In the genomic region with DNA sequence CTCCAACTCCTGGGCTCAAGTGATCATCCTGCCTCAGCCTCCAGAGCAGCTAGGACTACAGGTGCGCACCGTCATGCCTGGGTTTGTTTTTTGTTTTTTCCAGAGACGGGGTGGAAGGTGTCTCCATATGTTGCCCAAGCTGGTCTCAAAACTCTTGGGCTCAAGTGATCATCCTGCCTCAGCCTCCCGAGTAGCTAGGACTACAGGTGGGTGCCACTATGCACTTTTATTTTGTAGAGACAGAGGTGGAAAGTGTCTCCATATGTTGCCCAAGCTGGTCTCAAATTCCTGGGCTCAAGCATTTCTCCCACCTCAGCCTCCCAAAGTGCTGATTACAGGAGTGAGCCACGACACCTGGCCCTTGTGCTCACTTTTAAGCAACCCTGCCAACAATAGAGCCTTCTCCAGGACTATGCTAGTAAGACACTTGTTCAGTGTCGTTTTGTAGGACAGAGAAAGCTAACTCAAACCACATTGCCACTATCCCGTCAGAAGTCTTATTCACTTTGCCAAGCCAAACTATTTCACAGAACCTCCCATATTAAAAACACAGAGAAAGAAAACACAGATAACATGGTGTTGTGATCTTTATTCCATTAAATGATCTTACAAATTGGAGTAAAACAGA, we compare ENCODE assay signal across 22 cellular contexts. TPM values are rescaled to one million over a fixed set of nuclear protein-coding genes. Genes with fewer than 3 reads are reported as not detected.
DNase-seq lines count a peak whose midpoint lies in the region; ATAC-seq and TF ChIP-seq lines count a peak whose summit lies in the region.
"Had no signal": no experiment of that assay in that cellular context is flagged by ENCODE, and none has a peak within 500 bp of the region (broad histone marks: within the 10 kb centered on the region; RNA-seq: fewer than 3 reads in every experiment).

No MANE protein-coding gene starts in this region.

- H3K4me1 Mint-ChIP-seq in GM23338 (peaks cover 2% of the 10 kb centered on the region; the same call in 1 of the 3 replicates), WTC11 (peaks cover 25% of the 10 kb centered on the region)
- H3K4me1 Mint-ChIP-seq: nephron had no signal

- peaks cover 4% of the 10 kb centered on the region for H3K27me3 Mint-ChIP-seq in GM23338 (ENCODE audit: insufficient read depth, low read depth, poor library complexity)
- H3K27me3 Mint-ChIP-seq in WTC11 (ENCODE audit: low read depth) = no peaks in the 10 kb centered on the region; the same call in 1 of the 2 replicates
- H3K27me3 Mint-ChIP-seq: activated CD4-positive, alpha-beta memory T cell treated with anti-CD3 and anti-CD28 coated beads, Interleukin-2, amount 10 ng/mL, durations not matched to agents 7 days and 5 days; activated naive CD8-positive, alpha-beta T cell treated with anti-CD3 and anti-CD28 coated beads, Interleukin-2, amount 10 ng/mL, durations not matched to agents 7 days and 5 days had no signal

- no peaks in the 10 kb centered on the region for H3K9me3 Mint-ChIP-seq in GM23338
- no peaks in the 10 kb centered on the region for H3K9me3 Mint-ChIP-seq in WTC11
- H3K9me3 Mint-ChIP-seq: activated CD4-positive, alpha-beta memory T cell treated with anti-CD3 and anti-CD28 coated beads, Interleukin-2, amount 10 ng/mL, durations not matched to agents 7 days and 5 days; activated naive CD8-positive, alpha-beta T cell treated with anti-CD3 and anti-CD28 coated beads, Interleukin-2, amount 10 ng/mL, durations not matched to agents 7 days and 5 days; nephron had no signal

- DNase-seq in GM23338 (ENCODE audit: low spot score) = no peak
- DNase-seq in WTC11 (ENCODE audit: low spot score) = no peak
- no peak for DNase-seq in left colon
- DNase-seq in NCI-H1930 (lab: John Stamatoyannopoulos, UW) = no peak
- DNase-seq in GM19238 (ENCODE audit: insufficient read length, low spot score) = no peak
- DNase-seq in heart left ventricle = no peak
- DNase-seq in GM20000 (ENCODE audit: low spot score) = no peak
- DNase-seq: activated CD4-positive, alpha-beta memory T cell treated with anti-CD3 and anti-CD28 coated beads, Interleukin-2, amount 10 ng/mL, durations not matched to agents 7 days and 5 days; activated effector memory CD4-positive, alpha-beta T cell treated with anti-CD3 and anti-CD28 coated beads, Interleukin-2, amount 50 U/mL, for 16 hours; activated naive CD8-positive, alpha-beta T cell treated with anti-CD3 and anti-CD28 coated beads, Interleukin-2, amount 10 ng/mL, durations not matched to agents 7 days and 5 days; foreskin melanocyte; MG63; Right ventricle myocardium superior; sigmoid colon; stimulated activated CD4-positive, alpha-beta T cell treated with anti-CD3 and anti-CD28 coated beads, Interleukin-15, amount 100 ng/mL, for 24 hours; stimulated activated naive CD8-positive, alpha-beta T cell treated with anti-CD3 and anti-CD28 coated beads, Interleukin-15, Interleukin-2, amounts not matched to agents 100 U/mL and 50 U/mL, for 24 hours; SW 1271; T1000 had no signal

- no peaks in the 10 kb centered on the region for H3K9me3 ChIP-seq in heart left ventricle
- H3K9me3 ChIP-seq: BLaER1, MG63, sigmoid colon, thoracic aorta had no signal

- H3K4me3 ChIP-seq in GM23338 (no peak overlapping the region), heart left ventricle (no peak overlapping the region)
- H3K4me3 ChIP-seq: BLaER1, MG63, sigmoid colon, thoracic aorta had no signal

- H3K27ac Mint-ChIP-seq in GM23338 = no peak overlapping the region
- H3K27ac Mint-ChIP-seq in WTC11 = peak overlapping the region; percentile 77
- H3K27ac Mint-ChIP-seq: activated CD4-positive, alpha-beta memory T cell treated with anti-CD3 and anti-CD28 coated beads, Interleukin-2, amount 10 ng/mL, durations not matched to agents 7 days and 5 days; activated naive CD8-positive, alpha-beta T cell treated with anti-CD3 and anti-CD28 coated beads, Interleukin-2, amount 10 ng/mL, durations not matched to agents 7 days and 5 days; nephron had no signal

- H3K27ac ChIP-seq in 22Rv1 (peak overlapping the region; percentile 63), GM23338 (ENCODE audit: low read depth) (peak overlapping the region; percentile 77), heart left ventricle (no peak overlapping the region)
- H3K27ac ChIP-seq: BLaER1, sigmoid colon, thoracic aorta had no signal

- H3K79me2 ChIP-seq in GM23338 (replicated peaks; ENCODE audit: insufficient read depth) = no peaks in the 10 kb centered on the region

- no peak for TF ChIP-seq POLR2A in heart left ventricle (IDR thresholded peaks at IDR 0.05)

- CTCF ChIA-PET in WTC11 (lab: Charles Lee) = interaction anchor here (1.4 to 3.3 kb wide), 2 partner anchors 144 to 410 kb away, joined by 4 to 13 read pairs; no protein-coding TSS in a partner anchor

- H3K9me2 ChIP-seq in GM23338 (ENCODE audit: insufficient read depth) = no peaks in the 10 kb centered on the region

- H4K20me1 ChIP-seq in GM23338 (replicated peaks; ENCODE audit: insufficient read depth) = no peaks in the 10 kb centered on the region
- H4K20me1 ChIP-seq: BLaER1 had no signal

- peak; percentile 55; the same call in 2 of the 3 replicates for ATAC-seq in GM23338
- ATAC-seq in WTC11 = peak; percentile 57
- ATAC-seq in left colon = peak; percentile 13
- ATAC-seq in heart left ventricle = no peak
- ATAC-seq: stimulated activated naive CD8-positive, alpha-beta T cell treated with anti-CD3 and anti-CD28 coated beads, Interleukin-15, Interleukin-2, amounts not matched to agents 100 U/mL and 50 U/mL, for 24 hours had no signal

- H3K36me3 ChIP-seq in GM23338 (ENCODE audit: insufficient read depth) = no peaks in the 10 kb centered on the region
- peaks cover 0 to 24% (median 16%) of the 10 kb centered on the region in 9 donors for H3K36me3 ChIP-seq in heart left ventricle

- H3K4me1 ChIP-seq in GM23338 (ENCODE audit: insufficient read depth) (no peaks in the 10 kb centered on the region), heart left ventricle (peaks cover 0 to 27% (median 0%) of the 10 kb centered on the region in 12 donors)
- H3K4me1 ChIP-seq: sigmoid colon had no signal

- H3F3A ChIP-seq in GM23338 (replicated peaks; ENCODE audit: low read depth) = 0 out of 2 replicates have a peak, but pooled peaks cover 2% of the 10 kb centered on the region

- no peak overlapping the region for H3K4me3 Mint-ChIP-seq in GM23338
- H3K4me3 Mint-ChIP-seq in WTC11 = no peak overlapping the region
- H3K4me3 Mint-ChIP-seq: activated CD4-positive, alpha-beta memory T cell treated with anti-CD3 and anti-CD28 coated beads, Interleukin-2, amount 10 ng/mL, durations not matched to agents 7 days and 5 days; activated naive CD8-positive, alpha-beta T cell treated with anti-CD3 and anti-CD28 coated beads, Interleukin-2, amount 10 ng/mL, durations not matched to agents 7 days and 5 days; nephron had no signal

- POLR2A ChIA-PET in WTC11 (lab: Charles Lee) = no interaction called here

- TF ChIP-seq CTCF in 22Rv1 (IDR thresholded peaks at IDR 0.05) = no peak
- no peak for TF ChIP-seq CTCF in GM23338 (conservative IDR thresholded peaks at IDR 0.05; ENCODE audit: low read depth in 2 of 2)
- TF ChIP-seq CTCF in WTC11 (IDR thresholded peaks at IDR 0.05) = no peak
- no peak for TF ChIP-seq CTCF in heart left ventricle (IDR thresholded peaks at IDR 0.05)
- no peak for TF ChIP-seq CTCF in GM20000 (IDR thresholded peaks at IDR 0.05; ENCODE audit: extremely low read depth, missing control alignments)

- no peaks in the 10 kb centered on the region for H3K27me3 ChIP-seq in GM23338 (ENCODE audit: insufficient read depth)
- H3K27me3 ChIP-seq in heart left ventricle = no peaks in the 10 kb centered on the region
- H3K27me3 ChIP-seq: BLaER1, MG63, sigmoid colon had no signal

- H2AFZ ChIP-seq in GM23338 = no peak overlapping the region

- WGBS in heart left ventricle, 4 donors = 61 to 74% (median 68%) methylated on average over 7 of the region's 7 CpGs

- no peak overlapping the region for H3K4me2 ChIP-seq in GM23338
- H3K4me2 ChIP-seq: BLaER1 had no signal

- H3K36me3 Mint-ChIP-seq in GM23338 (ENCODE audit: low read depth) = no peaks in the 10 kb centered on the region; the same call in 2 of the 3 replicates
- peaks cover 6% of the 10 kb centered on the region for H3K36me3 Mint-ChIP-seq in WTC11

- intact Hi-C loops in left colon (cut with DNase I, micrococcal nuclease) = no loop called here
- intact Hi-C loops in heart left ventricle (cut with DNase I) = loop anchor here in 1 of 10 donors (5.0 kb wide), 1 partner anchor 146 kb away; no protein-coding TSS in a partner anchor

TF ChIP-seq in GM23338, 12 proteins besides CTCF, POLR2A, EP300 and RAD21 (continues in another document):
- TF ChIP-seq JUNB (IDR thresholded peaks at IDR 0.05; ENCODE audit: unreplicated experiment) = no peak
- no peak for TF ChIP-seq ZNF114 (CRISPR knock-in tag; IDR thresholded peaks at IDR 0.05)

TF ChIP-seq in WTC11, 78 proteins besides CTCF, POLR2A, EP300 and RAD21:
- TF ChIP-seq ZNF671 (CRISPR knock-in tag; IDR thresholded peaks at IDR 0.05) = peak; percentile 61; the same call in 1 of the 2 replicates
- TF ChIP-seq JAZF1 (CRISPR knock-in tag; IDR thresholded peaks at IDR 0.05) = no peak

RNA-seq across cellular contexts. Expression of a gene that starts 9.4 kb away (rescaled TPM):
- 61.1 and 63.2 TPM in 2 replicates for total RNA-seq in GM23338 (2014; rRNA removed; shearing (Covaris generic))
- polyA plus RNA-seq in GM23338 (2016; fragmentation: Nextera tagmentation; extraction: Ambion mirVana) (239 and 262 TPM in 2 replicates), heart left ventricle (100 to 1,000 TPM in 1 of 2 donors, 10 to 100 TPM in 1; 74.9 to 191 TPM)
- total RNA-seq in WTC11 (2021) (143 to 160 TPM (median 146 TPM) in 3 replicates), left colon (1 to 10 TPM; 5.9 to 6.6 TPM), heart left ventricle (100 to 1,000 TPM in 8 of 9 donors, 10 to 100 TPM in 1; 84.7 to 152 (median 126) TPM)

RNA-seq across cellular contexts. Expression of a gene that starts 47.5 kb away (rescaled TPM):
- total RNA-seq in GM23338 (2014; rRNA removed; shearing (Covaris generic)) = 20.4 and 24.4 TPM in 2 replicates
- polyA plus RNA-seq in GM23338 (2016; fragmentation: Nextera tagmentation; extraction: Ambion mirVana) (5.2 and 6.8 TPM in 2 replicates), heart left ventricle (1 to 10 TPM; 4.7 to 7.5 TPM)
- total RNA-seq in WTC11 (2021) (28.8 to 32.8 TPM (median 32.1 TPM) in 3 replicates), left colon (10 to 100 TPM; 54.5 to 56.6 TPM), heart left ventricle (10 to 100 TPM; 10.4 to 30.4 (median 13.8) TPM)

RNA-seq across cellular contexts. Expression of a gene that starts 57.7 kb away (rescaled TPM):
- 150 and 162 TPM in 2 replicates for total RNA-seq in GM23338 (2014; rRNA removed; shearing (Covaris generic))
- polyA plus RNA-seq in GM23338 (2016; fragmentation: Nextera tagmentation; extraction: Ambion mirVana) (129 and 138 TPM in 2 replicates), heart left ventricle (10 to 100 TPM; 31.2 to 65.9 TPM)
- total RNA-seq in WTC11 (2021) (156 to 167 TPM (median 159 TPM) in 3 replicates), left colon (100 to 1,000 TPM; 121 to 124 TPM), heart left ventricle (10 to 100 TPM; 36.2 to 82.9 (median 72.2) TPM)

Comparison
In these comparisons a context has a peak if more than half of its experiments do, and no peak if none do; other contexts are left out.
1. H3K27ac ChIP-seq: peak in 22Rv1 (single experiment) and GM23338 (single experiment); none in heart left ventricle (0 of 12).
2. ATAC-seq: peak in GM23338 (single experiment), WTC11 (single experiment) and left colon (single experiment); none in heart left ventricle (0 of 4).